Comparison of ENCODE assay signal across 12 cellular contexts in the genomic region with DNA sequence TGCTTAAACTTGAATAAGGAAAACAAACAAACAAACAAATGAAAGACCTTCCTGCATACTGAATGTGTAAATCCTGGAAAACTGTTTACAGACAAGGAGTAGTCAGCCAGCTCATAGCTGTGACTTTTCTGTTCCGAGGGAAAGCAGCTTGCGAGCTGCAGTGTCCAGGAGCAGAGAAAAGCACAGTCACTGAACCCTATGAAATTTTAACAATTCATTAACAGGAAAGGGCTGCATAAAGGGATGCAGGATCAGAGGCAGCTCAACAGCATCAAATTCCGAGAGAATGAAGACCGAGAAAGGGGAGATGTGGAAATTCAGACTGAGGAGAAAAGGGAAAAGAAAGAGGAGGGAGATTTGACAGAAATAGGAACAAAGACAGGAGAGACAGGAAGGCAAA.
DNase-seq lines count a peak whose midpoint lies in the region; ATAC-seq, FAIRE-seq and TF ChIP-seq lines count a peak whose summit lies in the region.
"Had no signal": no experiment of that assay in that cellular context is flagged by ENCODE, and none has a peak within 500 bp of the region (broad histone marks: within the 10 kb centered on the region; RNA-seq: fewer than 3 reads in every experiment).

No MANE protein-coding gene starts in this region.

- no peak for FAIRE-seq in H54 (lab: Jason Lieb, UNC)
- FAIRE-seq: colon had no signal

- H3K4me1 Mint-ChIP-seq in nephron = peaks cover 6% of the 10 kb centered on the region

- in situ Hi-C loops in mammary epithelial cell (cut with MboI; ENCODE audit: low sequenced_read_pairs in 2 of 2) = loop anchor here in 1 of 2 donors (10.0 kb wide), 1 partner anchor 340 kb away; no protein-coding TSS in a partner anchor

- no peaks in the 10 kb centered on the region for H3K9me3 ChIP-seq in mammary epithelial cell (replicated peaks; ENCODE audit: insufficient read depth, low read length)
- H3K9me3 ChIP-seq: left lung, tibial artery had no signal

- H3K79me2 ChIP-seq in mammary epithelial cell (ENCODE audit: insufficient read depth, low read length) = no peaks in the 10 kb centered on the region

- TF ChIP-seq POLR2A in H54 (IDR thresholded peaks at IDR 0.05; ENCODE audit: low read depth, low read length) = no peak

- H3K4me2 ChIP-seq in mammary epithelial cell (ENCODE audit: insufficient read depth, low read depth, low read length) = no peak overlapping the region

- dilution Hi-C loops in mammary epithelial cell (cut with HindIII; ENCODE audit: low sequenced_read_pairs) = no loop called here

- no peaks in the 10 kb centered on the region for H4K20me1 ChIP-seq in mammary epithelial cell (ENCODE audit: insufficient read depth, low read length)

- TF ChIP-seq CTCF in mammary epithelial cell (conservative IDR thresholded peaks at IDR 0.05 in 1 of 2, IDR thresholded peaks at IDR 0.05 in 1 of 2; ENCODE audit: extremely low read depth in 1 of 2, insufficient read depth in 1 of 2, low read depth in 1 of 2, low read length in 2 of 2) = no peak
- no peak for TF ChIP-seq CTCF in nephron (IDR thresholded peaks at IDR 0.05; ENCODE audit: unreplicated experiment in 3 of 3)
- no peak for TF ChIP-seq CTCF in GM20000 (IDR thresholded peaks at IDR 0.05; ENCODE audit: extremely low read depth, missing control alignments)

- no peaks in the 10 kb centered on the region for H3K27me3 Mint-ChIP-seq in nephron (ENCODE audit: low read depth)
- H3K27me3 Mint-ChIP-seq: activated CD4-positive, alpha-beta memory T cell treated with anti-CD3 and anti-CD28 coated beads for 36 hours had no signal

- ATAC-seq in stimulated activated naive CD8-positive, alpha-beta T cell treated with anti-CD3 and anti-CD28 coated beads, Interleukin-15, Interleukin-2, amounts not matched to agents 100 U/mL and 50 U/mL, for 24 hours = no peak
- ATAC-seq in GM21423 (IDR thresholded peaks at IDR 0.05; ENCODE audit: unreplicated experiment) = no peak

- no peak overlapping the region for H3K9ac ChIP-seq in mammary epithelial cell (ENCODE audit: insufficient read depth, low read length)

- DNase-seq in DMS53 treated with DMSO at 0.1 percent for 48 hours (lab: John Stamatoyannopoulos, UW; ENCODE audit: unreplicated experiment) (peak; percentile 30), NCI-H146 (lab: John Stamatoyannopoulos, UW) (peak; percentile 61), mammary epithelial cell (no peak), GM20000 (ENCODE audit: low spot score) (no peak), H54 (ENCODE audit: insufficient read length, low spot score) (no peak)
- no peak for DNase-seq in stimulated activated naive CD8-positive, alpha-beta T cell treated with anti-CD3 and anti-CD28 coated beads, Interleukin-15, Interleukin-2, amounts not matched to agents 100 U/mL and 50 U/mL, for 24 hours
- DNase-seq: tibial artery had no signal

- peak overlapping the region; percentile 14 for H2AFZ ChIP-seq in mammary epithelial cell (ENCODE audit: low read depth, low read length)

- no peaks in the 10 kb centered on the region for H3K4me1 ChIP-seq in mammary epithelial cell (ENCODE audit: insufficient read depth, low read length)
- H3K4me1 ChIP-seq: left lung had no signal

- intact Hi-C loops in mammary epithelial cell (cut with micrococcal nuclease) = loop anchor here (1.0 to 10.0 kb wide), 6 partner anchors 162 to 1330 kb away; no protein-coding TSS in a partner anchor

- H3K36me3 ChIP-seq in mammary epithelial cell (ENCODE audit: insufficient read depth, low read length) = no peaks in the 10 kb centered on the region
- H3K36me3 ChIP-seq: left lung, tibial artery had no signal

- H3K27ac Mint-ChIP-seq in nephron = peak overlapping the region; percentile 2 to 26 (median 6)
- H3K27ac Mint-ChIP-seq: activated CD4-positive, alpha-beta memory T cell treated with anti-CD3 and anti-CD28 coated beads for 36 hours had no signal

- peak overlapping the region in 2 of 3 experiments; percentile 2 to 43 for H3K4me3 Mint-ChIP-seq in nephron
- H3K4me3 Mint-ChIP-seq: activated CD4-positive, alpha-beta memory T cell treated with anti-CD3 and anti-CD28 coated beads for 36 hours had no signal

- H3K36me3 Mint-ChIP-seq in nephron (ENCODE audit: low read depth) = no peaks in the 10 kb centered on the region
- H3K36me3 Mint-ChIP-seq: activated CD4-positive, alpha-beta memory T cell treated with anti-CD3 and anti-CD28 coated beads for 36 hours had no signal

- CTCF ChIA-PET in mammary epithelial cell (lab: Charles Lee; ENCODE audit: low non-redundant PET) = no interaction called here

- H3K27me3 ChIP-seq in mammary epithelial cell (ENCODE audit: insufficient read depth, low read length) = no peaks in the 10 kb centered on the region
- H3K27me3 ChIP-seq: left lung, tibial artery had no signal

- no peak overlapping the region for H3K27ac ChIP-seq in mammary epithelial cell (ENCODE audit: insufficient read depth, low read depth, low read length)
- H3K27ac ChIP-seq: left lung, tibial artery had no signal

- BruUV-seq in mammary epithelial cell (replicated peaks; lab: Mats Ljungman, UMichigan) = no TSS peak

- H3K4me3 ChIP-seq in mammary epithelial cell (replicated peaks in 1 of 3; ENCODE audit: insufficient read depth in 1 of 3, low read depth in 2 of 3, low read length in 3 of 3) = no peak overlapping the region
- H3K4me3 ChIP-seq: left lung, tibial artery had no signal

- no peaks in the 10 kb centered on the region for H3K9me3 Mint-ChIP-seq in nephron
- H3K9me3 Mint-ChIP-seq: activated CD4-positive, alpha-beta memory T cell treated with anti-CD3 and anti-CD28 coated beads for 36 hours had no signal

- WGBS in mammary epithelial cell (ENCODE audit: low coverage, missing lambda C conversion rate) = 68% methylated on average over 4 of the region's 4 CpGs

Comparison
In these comparisons a context has a peak if more than half of its experiments do, and no peak if none do; other contexts are left out.
1. DNase-seq: peak in DMS53 treated with DMSO at 0.1 percent for 48 hours (single experiment) and NCI-H146 (single experiment); none in mammary epithelial cell (single experiment), stimulated activated naive CD8-positive, alpha-beta T cell treated with anti-CD3 and anti-CD28 coated beads, Interleukin-15, Interleukin-2, amounts not matched to agents 100 U/mL and 50 U/mL, for 24 hours (single experiment), GM20000 (single experiment) and H54 (single experiment).